In the genomic region with DNA sequence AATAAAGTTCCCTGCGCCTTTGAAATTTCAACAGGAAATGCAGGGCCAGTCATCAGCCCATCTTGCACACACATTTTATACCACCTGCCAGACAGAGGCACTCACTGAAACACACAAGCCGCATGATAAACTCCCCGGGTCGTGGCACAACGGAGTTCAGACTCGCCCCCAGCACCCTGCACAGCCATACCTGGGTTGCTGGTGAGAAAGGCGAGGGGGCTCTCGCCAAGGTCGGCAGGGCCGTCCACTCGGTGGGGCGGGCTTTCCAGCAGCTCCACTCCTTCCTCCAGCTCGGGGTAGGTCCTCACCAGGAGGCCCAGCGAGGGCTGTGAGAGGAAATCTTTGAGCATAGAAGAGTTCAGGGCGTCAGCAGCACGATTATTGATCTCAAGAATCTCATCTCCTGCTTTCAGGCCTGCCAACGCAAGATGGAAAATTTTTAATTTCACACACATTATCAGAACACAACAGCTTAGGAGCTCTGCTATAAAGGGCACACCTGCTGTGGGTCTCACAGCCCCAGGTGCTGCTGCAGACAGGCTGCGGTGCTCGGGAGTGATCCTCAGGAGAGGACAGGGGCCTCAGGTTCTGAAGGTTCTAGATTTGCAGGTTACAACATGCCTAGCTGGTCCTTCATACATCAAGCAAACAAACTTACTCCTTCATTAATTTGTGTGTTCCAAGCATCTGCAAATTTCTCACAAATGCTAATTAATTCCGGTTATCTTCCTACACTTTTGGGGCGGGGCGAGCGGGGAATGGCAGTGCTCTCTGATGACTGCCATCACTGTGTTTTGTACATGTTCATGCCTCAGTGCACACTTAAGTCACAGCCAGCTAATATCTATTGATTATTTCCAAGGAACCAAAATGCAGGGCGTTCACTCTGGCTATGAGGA, we compare ENCODE assay signal across 10 cellular contexts.
DNase-seq lines count a peak whose midpoint lies in the region; ATAC-seq, FAIRE-seq and TF ChIP-seq lines count a peak whose summit lies in the region.
"Had no signal": no experiment of that assay in that cellular context is flagged by ENCODE, and none has a peak within 500 bp of the region (broad histone marks: within the 10 kb centered on the region; RNA-seq: fewer than 3 reads in every experiment).

No MANE protein-coding gene starts in this region.

- FAIRE-seq in urothelium cell line (lab: Jason Lieb, UNC): no peak
- FAIRE-seq: RCC 7860 had no signal

- no peaks in the 10 kb centered on the region for H3K9me3 ChIP-seq in OCI-LY1 (ENCODE audit: low read length)

- no peak overlapping the region; the same call in 1 of the 2 replicates for H3K9ac ChIP-seq in OCI-LY1 (ENCODE audit: low read length)

- H3K36me3 Mint-ChIP-seq in central memory CD8-positive, alpha-beta T cell (ENCODE audit: insufficient read depth): peaks cover 3% of the 10 kb centered on the region

- no peak for TF ChIP-seq CTCF in OCI-LY1 (IDR thresholded peaks at IDR 0.05; ENCODE audit: low read length)

- no peak overlapping the region for H2AFZ ChIP-seq in OCI-LY1 (ENCODE audit: low read length)

- peak; percentile 79 for ATAC-seq in central memory CD8-positive, alpha-beta T cell (replicated peaks; ENCODE audit: extremely low read depth, poor library complexity, severe bottlenecking)
- ATAC-seq in GM19035 (IDR thresholded peaks at IDR 0.05; ENCODE audit: unreplicated experiment) (no peak), HG03097 (IDR thresholded peaks at IDR 0.05; ENCODE audit: low FRiP score, unreplicated experiment) (no peak), HG03354 (IDR thresholded peaks at IDR 0.05; ENCODE audit: poor library complexity, severe bottlenecking, unreplicated experiment) (no peak)

- H3K27ac Mint-ChIP-seq in central memory CD8-positive, alpha-beta T cell (ENCODE audit: low read depth): peak overlapping the region; percentile 58

- peak; percentile 20 to 27 for DNase-seq in activated CD8-positive, alpha-beta memory T cell treated with anti-CD3 and anti-CD28 coated beads for 1 hour (ENCODE audit: extremely low read depth in 1 of 2, low read depth in 1 of 2)
- peak; percentile 20 to 31 for DNase-seq in central memory CD8-positive, alpha-beta T cell (ENCODE audit: low spot score in 2 of 2)
- DNase-seq in stimulated activated CD4-positive, alpha-beta T cell treated with anti-CD3 and anti-CD28 coated beads, TNF-alpha, amount 100 ng/mL, for 24 hours (ENCODE audit: low read depth in 3 of 3): peak; percentile 42 to 58 (median 45)
- no peak for DNase-seq in urothelium cell line (ENCODE audit: low spot score)
- DNase-seq: NCI-H2029 treated with DMSO at 0.1 percent for 48 hours had no signal

- no peaks in the 10 kb centered on the region for H3K9me2 ChIP-seq in OCI-LY1 (ENCODE audit: low read depth, low read length)

- no peaks in the 10 kb centered on the region for H3K9me3 Mint-ChIP-seq in central memory CD8-positive, alpha-beta T cell

- no peaks in the 10 kb centered on the region for H3K27me3 Mint-ChIP-seq in central memory CD8-positive, alpha-beta T cell

- H3K36me3 ChIP-seq in OCI-LY1 (ENCODE audit: insufficient read depth, low read length): no peaks in the 10 kb centered on the region

- H3K4me1 Mint-ChIP-seq in central memory CD8-positive, alpha-beta T cell: peaks cover 53% of the 10 kb centered on the region

- no peaks in the 10 kb centered on the region for H4K20me1 ChIP-seq in OCI-LY1 (ENCODE audit: insufficient read depth, low read length)

- no peaks in the 10 kb centered on the region for H3F3A ChIP-seq in OCI-LY1 (ENCODE audit: insufficient read depth, low read length)

- peak overlapping the region; percentile 78 for H3K27ac ChIP-seq in OCI-LY1 (ENCODE audit: low read depth, low read length, poor library complexity, severe bottlenecking)

- peaks cover 33% of the 10 kb centered on the region for H3K4me1 ChIP-seq in OCI-LY1 (ENCODE audit: insufficient read depth, low read length, severe bottlenecking)

- no peak overlapping the region for H3K4me3 ChIP-seq in OCI-LY1 (ENCODE audit: low read depth, low read length, poor library complexity, severe bottlenecking)

- no peaks in the 10 kb centered on the region for H3K79me2 ChIP-seq in OCI-LY1 (ENCODE audit: insufficient read depth, low read length)

- H3K4me2 ChIP-seq in OCI-LY1 (ENCODE audit: low read length): 0 out of 2 replicates have a peak overlapping the region, but pooled peaks have one; percentile 29

- H3K27me3 ChIP-seq in OCI-LY1 (ENCODE audit: insufficient read depth, low read length): no peaks in the 10 kb centered on the region

- peak overlapping the region; percentile 63 for H3K4me3 Mint-ChIP-seq in central memory CD8-positive, alpha-beta T cell
